ENCODE assay signal across 27 cellular contexts in genomic region chr19:40723661-40724254, GRCh38.
"Had no signal": no experiment of that assay in that cellular context is flagged by ENCODE, and none has a peak within 500 bp of the region (broad histone marks: within the 10 kb centered on the region; RNA-seq: fewer than 3 reads in every experiment).

No MANE protein-coding gene starts in this region.

- H3K27me3 Mint-ChIP-seq: activated CD4-positive, alpha-beta T cell treated with anti-CD3 and anti-CD28 coated beads, Interleukin-2, amount 10 ng/mL, durations not matched to agents 24 days and 14 days; activated CD8-positive, alpha-beta T cell treated with anti-CD3 and anti-CD28 coated beads for 36 hours; activated naive CD4-positive, alpha-beta T cell treated with anti-CD3 and anti-CD28 coated beads, Interleukin-2, amount 50 U/mL, for 24 hours; naive B cell; stimulated activated naive B cell treated with anti-CD40 and anti-IgM and Interleukin-4, amounts not matched to agents 10 μg/mL and 1 μg/mL and 100 μg/mL, for 72 hours had no signal

- H3K27me3 ChIP-seq: breast epithelium, gastroesophageal sphincter, hepatocyte, pancreas, stomach, thyroid gland had no signal

- H3K4me1 ChIP-seq: prostate gland had no signal

- H3K9me3 ChIP-seq: breast epithelium, gastroesophageal sphincter, pancreas, prostate gland, stomach, thyroid gland had no signal

- H3K9me3 Mint-ChIP-seq: activated CD4-positive, alpha-beta T cell treated with anti-CD3 and anti-CD28 coated beads, Interleukin-2, amount 10 ng/mL, durations not matched to agents 24 days and 14 days; activated CD8-positive, alpha-beta T cell treated with anti-CD3 and anti-CD28 coated beads for 36 hours; activated naive CD4-positive, alpha-beta T cell treated with anti-CD3 and anti-CD28 coated beads, Interleukin-2, amount 50 U/mL, for 24 hours; mesothelial cell of epicardium; naive B cell; stimulated activated naive B cell treated with anti-CD40 and anti-IgM and Interleukin-4, amounts not matched to agents 10 μg/mL and 1 μg/mL and 100 μg/mL, for 72 hours; T-helper 1 cell treated with Interleukin-12 subunit alpha and Interleukin-12 subunit beta and Interleukin-4 antibody, amounts not matched to agents 30 μg/mL and 1 μg/mL, for 36 hours had no signal

- ATAC-seq: activated CD8-positive, alpha-beta T cell treated with anti-CD3 and anti-CD28 coated beads for 36 hours; gastroesophageal sphincter; left colon; pancreas; stimulated activated naive B cell treated with anti-CD40 and anti-IgM and Interleukin-4, amounts not matched to agents 10 μg/mL and 1 μg/mL and 100 μg/mL, for 72 hours had no signal

- DNase-seq: activated CD4-positive, alpha-beta T cell treated with anti-CD3 and anti-CD28 coated beads, Interleukin-2, amount 10 ng/mL, durations not matched to agents 24 days and 14 days; activated CD4-positive, CD25-positive, alpha-beta regulatory T cell treated with anti-CD3 and anti-CD28 coated beads, Interleukin-2, amount 50 U/mL, for 72 hours; activated CD8-positive, alpha-beta T cell treated with anti-CD3 and anti-CD28 coated beads for 36 hours; activated gamma-delta T cell treated with Interleukin-2 at 50 U/mL for 16 hours; central memory CD4-positive, alpha-beta T cell; effector CD8-positive, alpha-beta T cell; erythroblast; left colon; naive B cell; nephron progenitor cell; retina; stimulated activated CD4-positive, alpha-beta T cell treated with anti-CD3 and anti-CD28 coated beads, Interleukin-15, amount 100 ng/mL, for 24 hours; stimulated activated CD4-positive, alpha-beta T cell treated with anti-CD3 and anti-CD28 coated beads, Interleukin-2, amount 100 ng/mL, for 24 hours; stimulated activated naive B cell treated with anti-CD40 and anti-IgM and Interleukin-4, amounts not matched to agents 10 μg/mL and 1 μg/mL and 100 μg/mL, for 72 hours; stomach; SW 1271; T1000; thyroid gland; WERI-Rb-1 had no signal

- H3K27ac ChIP-seq: hepatocyte, pancreas, thyroid gland, WERI-Rb-1 had no signal

- H3K4me3 Mint-ChIP-seq: activated CD4-positive, alpha-beta T cell treated with anti-CD3 and anti-CD28 coated beads, Interleukin-2, amount 10 ng/mL, durations not matched to agents 24 days and 14 days; activated CD8-positive, alpha-beta T cell treated with anti-CD3 and anti-CD28 coated beads for 36 hours; activated naive CD4-positive, alpha-beta T cell treated with anti-CD3 and anti-CD28 coated beads, Interleukin-2, amount 50 U/mL, for 24 hours; mesothelial cell of epicardium; nephron progenitor cell; stimulated activated naive B cell treated with anti-CD40 and anti-IgM and Interleukin-4, amounts not matched to agents 10 μg/mL and 1 μg/mL and 100 μg/mL, for 72 hours; T-helper 1 cell treated with Interleukin-12 subunit alpha and Interleukin-12 subunit beta and Interleukin-4 antibody, amounts not matched to agents 30 μg/mL and 1 μg/mL, for 36 hours had no signal

- H3K27ac Mint-ChIP-seq: activated CD8-positive, alpha-beta T cell treated with anti-CD3 and anti-CD28 coated beads for 36 hours; activated naive CD4-positive, alpha-beta T cell treated with anti-CD3 and anti-CD28 coated beads, Interleukin-2, amount 50 U/mL, for 24 hours; mesothelial cell of epicardium; naive B cell; nephron progenitor cell; stimulated activated naive B cell treated with anti-CD40 and anti-IgM and Interleukin-4, amounts not matched to agents 10 μg/mL and 1 μg/mL and 100 μg/mL, for 72 hours; T-helper 1 cell treated with Interleukin-12 subunit alpha and Interleukin-12 subunit beta and Interleukin-4 antibody, amounts not matched to agents 30 μg/mL and 1 μg/mL, for 36 hours had no signal

- H3K4me3 ChIP-seq: gastroesophageal sphincter, hepatocyte, pancreas, prostate gland, thyroid gland had no signal
